Comparison of ENCODE assay signal across 11 cellular contexts in genomic region chr1:243230914-243231313, GRCh38. TPM values are rescaled to one million over a fixed set of nuclear protein-coding genes. Genes with fewer than 3 reads are reported as not detected.
DNase-seq lines count a peak whose midpoint lies in the region; ATAC-seq and TF ChIP-seq lines count a peak whose summit lies in the region.
"Had no signal": no experiment of that assay in that cellular context is flagged by ENCODE, and none has a peak within 500 bp of the region (broad histone marks: within the 10 kb centered on the region; RNA-seq: fewer than 3 reads in every experiment).

No MANE protein-coding gene starts in this region.

- no peak overlapping the region for H3K4me3 ChIP-seq in Karpas-422 (ENCODE audit: low read length)
- H3K4me3 ChIP-seq in fibroblast of the aortic adventitia (ENCODE audit: low read depth, low read length), result no peak overlapping the region
- no peak overlapping the region for H3K4me3 ChIP-seq in testis
- no peak overlapping the region for H3K4me3 ChIP-seq in HAP-1

- peaks cover 5% of the 10 kb centered on the region for H3K4me1 Mint-ChIP-seq in activated T-helper 1 cell treated with anti-CD3 and anti-CD28 coated beads, Interleukin-12 subunit alpha, Interleukin-12 subunit beta, Interleukin-2, Interleukin-4 antibody, amounts not matched to agents 30 ng/mL and 10 ng/mL and 1 ng/mL, durations not matched to agents 14 hours and 24 hours and 36 hours (ENCODE audit: low read depth)

- no peaks in the 10 kb centered on the region for H3K9me2 ChIP-seq in Karpas-422 (replicated peaks; ENCODE audit: insufficient read depth, low read length)

- peak; percentile 51 for DNase-seq in DMS 273 (lab: John Stamatoyannopoulos, UW; ENCODE audit: unreplicated experiment)
- peak; percentile 60 for DNase-seq in Karpas-422
- peak; percentile 39 for DNase-seq in RKO (ENCODE audit: low spot score)
- peak; percentile 52 for DNase-seq in fibroblast of the aortic adventitia (ENCODE audit: low read depth)
- no peak for DNase-seq in activated T-helper 1 cell treated with anti-CD3 and anti-CD28 coated beads, Interleukin-12 subunit alpha, Interleukin-12 subunit beta, Interleukin-2, Interleukin-4 antibody, amounts not matched to agents 30 ng/mL and 10 ng/mL and 1 ng/mL, durations not matched to agents 14 hours and 24 hours and 36 hours (ENCODE audit: low spot score)
- DNase-seq in testis, result no peak
- no peak for DNase-seq in HAP-1 (ENCODE audit: low spot score in 2 of 2)
- DNase-seq: activated effector memory CD4-positive, alpha-beta T cell treated with Interleukin-2 at 50 U/mL for 16 hours; effector CD8-positive, alpha-beta T cell; kidney glomerular epithelial cell had no signal

- H3K27ac ChIP-seq in Karpas-422 (ENCODE audit: low read length) (no peak overlapping the region), testis (no peak overlapping the region)

- TF ChIP-seq CTCF in fibroblast of the aortic adventitia (IDR thresholded peaks at IDR 0.05; ENCODE audit: insufficient read depth, low read length) (no peak), testis (IDR thresholded peaks at IDR 0.05) (no peak)

- TF ChIP-seq POLR2A in testis (IDR thresholded peaks at IDR 0.05), result no peak

- no peak overlapping the region for H3K4me2 ChIP-seq in Karpas-422 (ENCODE audit: low read depth, low read length, poor library complexity, severe bottlenecking)

- H3K36me3 ChIP-seq in Karpas-422 (ENCODE audit: insufficient read depth, low read length), result peaks cover 45% of the 10 kb centered on the region
- H3K36me3 ChIP-seq in testis (ENCODE audit: low read depth, missing control alignments), result no peaks in the 10 kb centered on the region
- no peaks in the 10 kb centered on the region; the same call in none of the 2 replicates for H3K36me3 ChIP-seq in HAP-1 (replicated peaks)

- no peak overlapping the region for H2AFZ ChIP-seq in Karpas-422 (ENCODE audit: low read length)

- H3K4me3 Mint-ChIP-seq in activated T-helper 1 cell treated with anti-CD3 and anti-CD28 coated beads, Interleukin-12 subunit alpha, Interleukin-12 subunit beta, Interleukin-2, Interleukin-4 antibody, amounts not matched to agents 30 ng/mL and 10 ng/mL and 1 ng/mL, durations not matched to agents 14 hours and 24 hours and 36 hours, result no peak overlapping the region

- peaks cover 48% of the 10 kb centered on the region for H3K9me3 Mint-ChIP-seq in activated T-helper 1 cell treated with anti-CD3 and anti-CD28 coated beads, Interleukin-12 subunit alpha, Interleukin-12 subunit beta, Interleukin-2, Interleukin-4 antibody, amounts not matched to agents 30 ng/mL and 10 ng/mL and 1 ng/mL, durations not matched to agents 14 hours and 24 hours and 36 hours

- peaks cover 37% of the 10 kb centered on the region for H3K36me3 Mint-ChIP-seq in activated T-helper 1 cell treated with anti-CD3 and anti-CD28 coated beads, Interleukin-12 subunit alpha, Interleukin-12 subunit beta, Interleukin-2, Interleukin-4 antibody, amounts not matched to agents 30 ng/mL and 10 ng/mL and 1 ng/mL, durations not matched to agents 14 hours and 24 hours and 36 hours (ENCODE audit: low read depth)

- no peak overlapping the region for H3K9ac ChIP-seq in Karpas-422 (ENCODE audit: low read length)

- H3K27ac Mint-ChIP-seq in activated T-helper 1 cell treated with anti-CD3 and anti-CD28 coated beads, Interleukin-12 subunit alpha, Interleukin-12 subunit beta, Interleukin-2, Interleukin-4 antibody, amounts not matched to agents 30 ng/mL and 10 ng/mL and 1 ng/mL, durations not matched to agents 14 hours and 24 hours and 36 hours, result no peak overlapping the region

- H3K79me2 ChIP-seq in Karpas-422 (ENCODE audit: low read length), result peaks cover 96% of the 10 kb centered on the region

- intact Hi-C loops in activated T-helper 1 cell treated with anti-CD3 and anti-CD28 coated beads, Interleukin-12 subunit alpha, Interleukin-12 subunit beta, Interleukin-2, Interleukin-4 antibody, amounts not matched to agents 30 ng/mL and 10 ng/mL and 1 ng/mL, durations not matched to agents 14 hours and 24 hours and 36 hours (cut with micrococcal nuclease), result no loop called here
- intact Hi-C loops in testis (cut with DNase I; ENCODE audit: low total_unique reads), result no loop called here

- ATAC-seq in GM19035 (IDR thresholded peaks at IDR 0.05; ENCODE audit: unreplicated experiment), result no peak

- H3K27me3 ChIP-seq in Karpas-422 (ENCODE audit: low read length), result no peaks in the 10 kb centered on the region
- no peaks in the 10 kb centered on the region for H3K27me3 ChIP-seq in testis
- no peaks in the 10 kb centered on the region for H3K27me3 ChIP-seq in HAP-1 (ENCODE audit: low read depth)

- in situ Hi-C loops in HAP-1 (cut with MboI; ENCODE audit: low sequenced_read_pairs), result no loop called here

- H3K9me3 ChIP-seq in Karpas-422 (ENCODE audit: low read length), result peaks cover 33% of the 10 kb centered on the region
- no peaks in the 10 kb centered on the region for H3K9me3 ChIP-seq in testis
- H3K9me3 ChIP-seq in HAP-1, result peaks cover 13% of the 10 kb centered on the region

- no peaks in the 10 kb centered on the region for H4K20me1 ChIP-seq in Karpas-422 (ENCODE audit: insufficient read depth, low read depth, low read length)

- no peaks in the 10 kb centered on the region for H3K27me3 Mint-ChIP-seq in activated T-helper 1 cell treated with anti-CD3 and anti-CD28 coated beads, Interleukin-12 subunit alpha, Interleukin-12 subunit beta, Interleukin-2, Interleukin-4 antibody, amounts not matched to agents 30 ng/mL and 10 ng/mL and 1 ng/mL, durations not matched to agents 14 hours and 24 hours and 36 hours (ENCODE audit: insufficient read depth)

- H3K4me1 ChIP-seq in Karpas-422 (ENCODE audit: low read length) (peaks cover 3% of the 10 kb centered on the region; the same call in 1 of the 2 replicates), testis (peaks cover 4% of the 10 kb centered on the region), HAP-1 (no peaks in the 10 kb centered on the region)

RNA-seq across cellular contexts. Expression of gene CEP170, which starts 24.2 kb away (rescaled TPM):
- total RNA-seq in Karpas-422 (2014; rRNA removed; shearing (Covaris generic); ENCODE audit: low replicate concordance), result 87.3 and 124 TPM in 2 replicates
- 120 and 207 TPM in 2 replicates for total RNA-seq in fibroblast of the aortic adventitia (ENCODE audit: low replicate concordance)
- total RNA-seq in activated T-helper 1 cell treated with anti-CD3 and anti-CD28 coated beads, Interleukin-12 subunit alpha, Interleukin-12 subunit beta, Interleukin-2, Interleukin-4 antibody, amounts not matched to agents 30 ng/mL and 10 ng/mL and 1 ng/mL, durations not matched to agents 14 hours and 24 hours and 36 hours, result 47.6 and 51.6 TPM in 2 replicates
- 100 to 1,000 TPM in 1 of 2 donors, 10 to 100 TPM in 1; 64.0 to 132 TPM for total RNA-seq in testis
- 165 TPM for polyA plus RNA-seq in testis (ENCODE audit: insufficient read depth, low read depth, low replicate concordance)

RNA-seq across cellular contexts. Expression of gene SDCCAG8, which starts 24.9 kb away (rescaled TPM):
- 36.6 and 41.0 TPM in 2 replicates for total RNA-seq in Karpas-422 (2014; rRNA removed; shearing (Covaris generic); ENCODE audit: low replicate concordance)
- total RNA-seq in fibroblast of the aortic adventitia (ENCODE audit: low replicate concordance) (69.2 and 95.1 TPM in 2 replicates), testis (10 to 100 TPM; 40.6 to 45.4 TPM)
- 14.6 and 17.6 TPM in 2 replicates for total RNA-seq in activated T-helper 1 cell treated with anti-CD3 and anti-CD28 coated beads, Interleukin-12 subunit alpha, Interleukin-12 subunit beta, Interleukin-2, Interleukin-4 antibody, amounts not matched to agents 30 ng/mL and 10 ng/mL and 1 ng/mL, durations not matched to agents 14 hours and 24 hours and 36 hours
- polyA plus RNA-seq in testis (ENCODE audit: insufficient read depth, low read depth, low replicate concordance), result 21.9 TPM

Comparison
In these comparisons a context has a peak if more than half of its experiments do, and no peak if none do; other contexts are left out.
1. DNase-seq: peak in DMS 273 (single experiment), Karpas-422 (single experiment), RKO (single experiment) and fibroblast of the aortic adventitia (single experiment); none in activated T-helper 1 cell treated with anti-CD3 and anti-CD28 coated beads, Interleukin-12 subunit alpha, Interleukin-12 subunit beta, Interleukin-2, Interleukin-4 antibody, amounts not matched to agents 30 ng/mL and 10 ng/mL and 1 ng/mL, durations not matched to agents 14 hours and 24 hours and 36 hours (single experiment), testis (single experiment) and HAP-1 (0 of 2).